ENCODE assay signal across 8 cellular contexts in the genomic region with DNA sequence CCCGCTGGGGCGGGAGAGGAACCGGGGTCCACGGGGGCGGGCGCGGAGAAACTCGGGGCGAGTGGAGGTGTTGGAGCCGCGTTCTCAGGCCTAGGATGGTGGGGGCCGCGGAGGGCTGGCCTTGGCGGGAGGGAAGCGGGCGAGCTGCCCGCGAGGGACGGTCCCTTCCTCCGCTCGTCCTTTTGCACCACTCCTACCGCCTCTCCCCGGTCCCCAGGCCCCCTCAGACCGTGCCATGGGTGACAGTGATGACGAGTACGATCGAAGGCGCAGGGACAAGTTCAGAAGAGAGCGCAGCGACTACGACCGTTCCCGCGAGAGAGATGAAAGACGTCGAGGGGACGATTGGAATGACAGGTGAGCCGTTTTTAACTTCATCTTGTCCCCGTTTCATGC. TPM values are rescaled to one million over a fixed set of nuclear protein-coding genes. Genes with fewer than 3 reads are reported as not detected.
DNase-seq lines count a peak whose midpoint lies in the region; ATAC-seq and TF ChIP-seq lines count a peak whose summit lies in the region.

No MANE protein-coding gene starts in this region.

- H3K4me3 ChIP-seq in AG04450 (ENCODE audit: low read depth, low read length), result peak overlapping the region; percentile 93

- peaks cover 60% of the 10 kb centered on the region for H3K4me1 Mint-ChIP-seq in nephron progenitor cell

- H3K4me3 Mint-ChIP-seq in nephron progenitor cell, result peak overlapping the region; percentile 99

- no peaks in the 10 kb centered on the region for H3K9me3 Mint-ChIP-seq in nephron progenitor cell

- ATAC-seq in GM18868 (IDR thresholded peaks at IDR 0.05; ENCODE audit: unreplicated experiment) (peak; percentile 23), HG03139 (IDR thresholded peaks at IDR 0.05; ENCODE audit: unreplicated experiment) (peak; percentile 26), esophagus mucosa (peak; percentile 51)

- H3K27ac ChIP-seq in AG04450 (ENCODE audit: low read depth, low read length), result peak overlapping the region; percentile 86
- peak overlapping the region; percentile 98 for H3K27ac ChIP-seq in VCaP

- CTCF ChIA-PET in AG04450 (lab: Charles Lee), result interaction anchor here (0.6 to 1.5 kb wide), 7 partner anchors 12 to 652 kb away, joined by 3 to 5 read pairs (median 3); no protein-coding TSS in a partner anchor

- POLR2A ChIA-PET in AG04450 (lab: Yijun Ruan, JAX), result interaction anchor here (0.5 to 4.3 kb wide), 22 partner anchors 8 to 446 kb away, joined by 3 to 71 read pairs (median 4); a partner anchor contains a TSS

- no peaks in the 10 kb centered on the region for H3K27me3 ChIP-seq in AG04450 (ENCODE audit: control insufficient read depth, insufficient read depth, low read length)

- no peak for DNase-seq in AG04450 (ENCODE audit: low read depth, low spot score)
- DNase-seq in nephron progenitor cell, result no peak
- DNase-seq in NCI-H1105 (lab: John Stamatoyannopoulos, UW), result no peak
- DNase-seq in putamen (ENCODE audit: low spot score), result no peak

- TF ChIP-seq CTCF in AG04450 (IDR thresholded peaks at IDR 0.05; ENCODE audit: low read depth, low read length) (no peak), VCaP (conservative IDR thresholded peaks at IDR 0.05) (no peak), nephron progenitor cell (IDR thresholded peaks at IDR 0.05) (no peak)

- no peaks in the 10 kb centered on the region; the same call in 1 of the 2 replicates for H3K9me3 ChIP-seq in AG04450 (ENCODE audit: control insufficient read depth, insufficient read depth, low read length)

- H3K27me3 Mint-ChIP-seq in nephron progenitor cell (ENCODE audit: low read depth, poor library complexity), result peaks cover 3% of the 10 kb centered on the region

- peak overlapping the region; percentile 100 for H3K27ac Mint-ChIP-seq in nephron progenitor cell

- peaks cover 82% of the 10 kb centered on the region for H3K36me3 Mint-ChIP-seq in nephron progenitor cell (ENCODE audit: low read depth)

RNA-seq across cellular contexts. Expression of a gene that starts 0.5 kb away (rescaled TPM):
- polyA plus RNA-seq in AG04450 (2011; rRNA removed), result 42.4 and 51.8 TPM in 2 replicates
- 56.1 and 67.0 TPM in 2 replicates for polyA minus RNA-seq in AG04450 (2011; rRNA and poly(A)+ RNA removed)
- total RNA-seq in esophagus mucosa, result 63.5 TPM

RNA-seq across cellular contexts. Expression of a gene that starts 8.2 kb away (rescaled TPM):
- polyA plus RNA-seq in AG04450 (2011; rRNA removed), result 65.9 and 67.3 TPM in 2 replicates
- polyA minus RNA-seq in AG04450 (2011; rRNA and poly(A)+ RNA removed), result 39.1 and 45.8 TPM in 2 replicates
- total RNA-seq in esophagus mucosa, result 61.1 TPM

RNA-seq across cellular contexts. Expression of a gene that starts 14.2 kb away (rescaled TPM):
- polyA plus RNA-seq in AG04450 (2011; rRNA removed), result 0.48 and 1.3 TPM in 2 replicates
- polyA minus RNA-seq in AG04450 (2011; rRNA and poly(A)+ RNA removed), result 1.7 and 2.8 TPM in 2 replicates
- total RNA-seq in esophagus mucosa, result 2.1 TPM

RNA-seq across cellular contexts. Expression of a gene that starts 20.3 kb away (rescaled TPM):
- 0.24 and 0.35 TPM in 2 replicates for polyA plus RNA-seq in AG04450 (2011; rRNA removed)
- 0.26 and 0.55 TPM in 2 replicates for polyA minus RNA-seq in AG04450 (2011; rRNA and poly(A)+ RNA removed)
- total RNA-seq in esophagus mucosa, result 0.44 TPM

RNA-seq across cellular contexts. Expression of a gene that starts 22.8 kb away (rescaled TPM):
- polyA plus RNA-seq in AG04450 (2011; rRNA removed), result 10.8 and 11.2 TPM in 2 replicates
- 16.0 and 17.3 TPM in 2 replicates for polyA minus RNA-seq in AG04450 (2011; rRNA and poly(A)+ RNA removed)
- total RNA-seq in esophagus mucosa, result 13.5 TPM
